Comparison of ENCODE assay signal across 1 cellular context in the genomic region with DNA sequence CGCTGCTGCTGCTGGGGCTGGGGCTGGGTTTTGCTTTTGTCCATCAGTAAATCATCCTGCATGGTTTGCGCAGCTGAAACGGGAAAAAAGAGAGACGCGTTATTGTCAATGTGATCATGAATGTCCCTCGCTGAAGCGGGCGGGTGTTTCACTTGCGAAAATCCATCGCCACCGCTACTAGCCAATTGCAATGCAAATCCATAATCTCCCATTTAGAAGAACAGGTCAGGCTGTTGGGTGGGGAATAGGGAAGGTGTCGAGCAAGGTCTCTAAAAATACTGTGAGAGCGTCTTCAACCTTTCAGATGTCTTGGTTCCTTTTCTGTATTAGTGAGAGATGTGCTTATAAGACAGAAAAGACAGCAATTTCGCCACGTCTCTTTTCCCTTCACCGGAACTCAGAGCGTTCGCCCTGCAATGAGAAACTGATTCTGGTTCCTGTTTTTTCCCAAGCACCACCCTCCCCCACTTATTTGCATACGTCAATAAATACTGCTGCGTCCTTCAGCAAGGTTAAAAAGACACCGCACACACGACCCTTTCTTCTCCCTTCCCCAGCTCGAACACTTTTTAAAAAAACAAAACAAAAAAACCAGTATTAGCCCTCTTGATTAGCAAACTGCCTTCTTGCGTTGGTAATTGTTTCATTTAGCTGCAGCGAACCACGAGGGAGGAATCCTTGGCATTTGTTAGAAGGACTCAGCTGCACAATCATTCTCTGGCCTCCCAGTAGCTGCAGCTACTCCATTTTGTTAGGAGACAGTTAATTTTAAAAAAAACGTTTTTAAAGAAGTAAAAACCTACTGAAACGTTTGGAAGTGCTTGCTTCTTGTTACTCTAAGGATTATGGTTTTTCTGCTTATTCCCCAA.
TF ChIP-seq lines count a peak whose summit lies in the region.

No MANE protein-coding gene starts in this region.

TF ChIP-seq in HepG2, 621 proteins besides CTCF, POLR2A, EP300 and RAD21 (continued from another document and continues in another):
- TF ChIP-seq, protein P1, sequence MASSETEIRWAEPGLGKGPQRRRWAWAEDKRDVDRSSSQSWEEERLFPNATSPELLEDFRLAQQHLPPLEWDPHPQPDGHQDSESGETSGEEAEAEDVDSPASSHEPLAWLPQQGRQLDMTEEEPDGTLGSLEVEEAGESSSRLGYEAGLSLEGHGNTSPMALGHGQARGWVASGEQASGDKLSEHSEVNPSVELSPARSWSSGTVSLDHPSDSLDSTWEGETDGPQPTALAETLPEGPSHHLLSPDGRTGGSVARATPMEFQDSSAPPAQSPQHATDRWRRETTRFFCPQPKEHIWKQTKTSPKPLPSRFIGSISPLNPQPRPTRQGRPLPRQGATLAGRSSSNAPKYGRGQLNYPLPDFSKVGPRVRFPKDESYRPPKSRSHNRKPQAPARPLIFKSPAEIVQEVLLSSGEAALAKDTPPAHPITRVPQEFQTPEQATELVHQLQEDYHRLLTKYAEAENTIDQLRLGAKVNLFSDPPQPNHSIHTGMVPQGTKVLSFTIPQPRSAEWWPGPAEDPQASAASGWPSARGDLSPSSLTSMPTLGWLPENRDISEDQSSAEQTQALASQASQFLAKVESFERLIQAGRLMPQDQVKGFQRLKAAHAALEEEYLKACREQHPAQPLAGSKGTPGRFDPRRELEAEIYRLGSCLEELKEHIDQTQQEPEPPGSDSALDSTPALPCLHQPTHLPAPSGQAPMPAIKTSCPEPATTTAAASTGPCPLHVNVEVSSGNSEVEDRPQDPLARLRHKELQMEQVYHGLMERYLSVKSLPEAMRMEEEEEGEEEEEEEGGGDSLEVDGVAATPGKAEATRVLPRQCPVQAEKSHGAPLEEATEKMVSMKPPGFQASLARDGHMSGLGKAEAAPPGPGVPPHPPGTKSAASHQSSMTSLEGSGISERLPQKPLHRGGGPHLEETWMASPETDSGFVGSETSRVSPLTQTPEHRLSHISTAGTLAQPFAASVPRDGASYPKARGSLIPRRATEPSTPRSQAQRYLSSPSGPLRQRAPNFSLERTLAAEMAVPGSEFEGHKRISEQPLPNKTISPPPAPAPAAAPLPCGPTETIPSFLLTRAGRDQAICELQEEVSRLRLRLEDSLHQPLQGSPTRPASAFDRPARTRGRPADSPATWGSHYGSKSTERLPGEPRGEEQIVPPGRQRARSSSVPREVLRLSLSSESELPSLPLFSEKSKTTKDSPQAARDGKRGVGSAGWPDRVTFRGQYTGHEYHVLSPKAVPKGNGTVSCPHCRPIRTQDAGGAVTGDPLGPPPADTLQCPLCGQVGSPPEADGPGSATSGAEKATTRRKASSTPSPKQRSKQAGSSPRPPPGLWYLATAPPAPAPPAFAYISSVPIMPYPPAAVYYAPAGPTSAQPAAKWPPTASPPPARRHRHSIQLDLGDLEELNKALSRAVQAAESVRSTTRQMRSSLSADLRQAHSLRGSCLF (CRISPR knock-in tag; IDR thresholded peaks at IDR 0.05; ENCODE audit: borderline replicate concordance): no peak
- TF ChIP-seq PHF20 (CRISPR knock-in tag; IDR thresholded peaks at IDR 0.05) (0 out of 2 replicates have a peak, but pooled peaks have one; percentile 18), ZSCAN21 (CRISPR knock-in tag; IDR thresholded peaks at IDR 0.05; ENCODE audit: borderline replicate concordance) (no peak), ZNF550 (CRISPR knock-in tag; IDR thresholded peaks at IDR 0.05; ENCODE audit: borderline replicate concordance) (no peak), KLF6 (CRISPR knock-in tag; IDR thresholded peaks at IDR 0.05) (0 out of 2 replicates have a peak, but pooled peaks have one; percentile 20), ZNF615 (CRISPR knock-in tag; IDR thresholded peaks at IDR 0.05; ENCODE audit: borderline replicate concordance) (no peak), HNF1A (IDR thresholded peaks at IDR 0.05; ENCODE audit: low read depth) (no peak), HNF1A (CRISPR knock-in tag; IDR thresholded peaks at IDR 0.05; ENCODE audit: borderline replicate concordance) (no peak), PAXIP1 (CRISPR knock-in tag; conservative IDR thresholded peaks at IDR 0.05) (peak; percentile 22), ZNF34 (CRISPR knock-in tag; IDR thresholded peaks at IDR 0.05; ENCODE audit: borderline replicate concordance) (no peak), ZNF317 (CRISPR knock-in tag; IDR thresholded peaks at IDR 0.05) (no peak), ZSCAN31 (CRISPR knock-in tag; IDR thresholded peaks at IDR 0.05; ENCODE audit: low read depth) (0 out of 2 replicates have a peak, but pooled peaks have one; percentile 1), NAIF1 (CRISPR knock-in tag; IDR thresholded peaks at IDR 0.05; ENCODE audit: borderline replicate concordance) (no peak), ZNF777 (CRISPR knock-in tag; IDR thresholded peaks at IDR 0.05) (peak; percentile 24; the same call in 1 of the 2 replicates), AFF4 (CRISPR knock-in tag; IDR thresholded peaks at IDR 0.05) (no peak), HMG20A (CRISPR knock-in tag; IDR thresholded peaks at IDR 0.05; ENCODE audit: borderline replicate concordance) (no peak), BRD4 (CRISPR knock-in tag; IDR thresholded peaks at IDR 0.05) (no peak), HCFC1 (IDR thresholded peaks at IDR 0.05; ENCODE audit: low read depth, low read length) (no peak)
- TF ChIP-seq, protein P2, sequence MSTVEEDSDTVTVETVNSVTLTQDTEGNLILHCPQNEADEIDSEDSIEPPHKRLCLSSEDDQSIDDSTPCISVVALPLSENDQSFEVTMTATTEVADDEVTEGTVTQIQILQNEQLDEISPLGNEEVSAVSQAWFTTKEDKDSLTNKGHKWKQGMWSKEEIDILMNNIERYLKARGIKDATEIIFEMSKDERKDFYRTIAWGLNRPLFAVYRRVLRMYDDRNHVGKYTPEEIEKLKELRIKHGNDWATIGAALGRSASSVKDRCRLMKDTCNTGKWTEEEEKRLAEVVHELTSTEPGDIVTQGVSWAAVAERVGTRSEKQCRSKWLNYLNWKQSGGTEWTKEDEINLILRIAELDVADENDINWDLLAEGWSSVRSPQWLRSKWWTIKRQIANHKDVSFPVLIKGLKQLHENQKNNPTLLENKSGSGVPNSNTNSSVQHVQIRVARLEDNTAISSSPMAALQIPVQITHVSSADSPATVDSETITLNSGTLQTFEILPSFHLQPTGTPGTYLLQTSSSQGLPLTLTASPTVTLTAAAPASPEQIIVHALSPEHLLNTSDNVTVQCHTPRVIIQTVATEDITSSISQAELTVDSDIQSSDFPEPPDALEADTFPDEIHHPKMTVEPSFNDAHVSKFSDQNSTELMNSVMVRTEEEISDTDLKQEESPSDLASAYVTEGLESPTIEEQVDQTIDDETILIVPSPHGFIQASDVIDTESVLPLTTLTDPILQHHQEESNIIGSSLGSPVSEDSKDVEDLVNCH (CRISPR knock-in tag; IDR thresholded peaks at IDR 0.05): no peak
- TF ChIP-seq, protein P3, sequence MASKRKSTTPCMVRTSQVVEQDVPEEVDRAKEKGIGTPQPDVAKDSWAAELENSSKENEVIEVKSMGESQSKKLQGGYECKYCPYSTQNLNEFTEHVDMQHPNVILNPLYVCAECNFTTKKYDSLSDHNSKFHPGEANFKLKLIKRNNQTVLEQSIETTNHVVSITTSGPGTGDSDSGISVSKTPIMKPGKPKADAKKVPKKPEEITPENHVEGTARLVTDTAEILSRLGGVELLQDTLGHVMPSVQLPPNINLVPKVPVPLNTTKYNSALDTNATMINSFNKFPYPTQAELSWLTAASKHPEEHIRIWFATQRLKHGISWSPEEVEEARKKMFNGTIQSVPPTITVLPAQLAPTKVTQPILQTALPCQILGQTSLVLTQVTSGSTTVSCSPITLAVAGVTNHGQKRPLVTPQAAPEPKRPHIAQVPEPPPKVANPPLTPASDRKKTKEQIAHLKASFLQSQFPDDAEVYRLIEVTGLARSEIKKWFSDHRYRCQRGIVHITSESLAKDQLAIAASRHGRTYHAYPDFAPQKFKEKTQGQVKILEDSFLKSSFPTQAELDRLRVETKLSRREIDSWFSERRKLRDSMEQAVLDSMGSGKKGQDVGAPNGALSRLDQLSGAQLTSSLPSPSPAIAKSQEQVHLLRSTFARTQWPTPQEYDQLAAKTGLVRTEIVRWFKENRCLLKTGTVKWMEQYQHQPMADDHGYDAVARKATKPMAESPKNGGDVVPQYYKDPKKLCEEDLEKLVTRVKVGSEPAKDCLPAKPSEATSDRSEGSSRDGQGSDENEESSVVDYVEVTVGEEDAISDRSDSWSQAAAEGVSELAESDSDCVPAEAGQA (IDR thresholded peaks at IDR 0.05; ENCODE audit: low read depth): no peak
- TF ChIP-seq, protein P3 (CRISPR knock-in tag; IDR thresholded peaks at IDR 0.05; ENCODE audit: borderline replicate concordance): no peak
